1 cellular context compared by ENCODE assay signal in genomic region chr20:49544535-49544934, GRCh38.
TF ChIP-seq lines count a peak whose summit lies in the region.

No MANE protein-coding gene starts in this region.

TF ChIP-seq in K562, 482 proteins besides CTCF, POLR2A, EP300 and RAD21 (continued from another document):
- TF ChIP-seq, protein P1, sequence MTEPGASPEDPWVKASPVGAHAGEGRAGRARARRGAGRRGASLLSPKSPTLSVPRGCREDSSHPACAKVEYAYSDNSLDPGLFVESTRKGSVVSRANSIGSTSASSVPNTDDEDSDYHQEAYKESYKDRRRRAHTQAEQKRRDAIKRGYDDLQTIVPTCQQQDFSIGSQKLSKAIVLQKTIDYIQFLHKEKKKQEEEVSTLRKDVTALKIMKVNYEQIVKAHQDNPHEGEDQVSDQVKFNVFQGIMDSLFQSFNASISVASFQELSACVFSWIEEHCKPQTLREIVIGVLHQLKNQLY (CRISPR knock-in tag; conservative IDR thresholded peaks at IDR 0.05), result no peak
- TF ChIP-seq MBD2 (IDR thresholded peaks at IDR 0.05; ENCODE audit: borderline replicate concordance, low read depth) (no peak), RBM25 (IDR thresholded peaks at IDR 0.05; ENCODE audit: low read depth, low read length, severe bottlenecking) (peak; percentile 53), SREBF2 (CRISPR knock-in tag; IDR thresholded peaks at IDR 0.05) (no peak), BCOR (IDR thresholded peaks at IDR 0.05) (peak; percentile 30; the same call in 1 of the 2 replicates), ADNP (tag; IDR thresholded peaks at IDR 0.05) (peak; percentile 40; the same call in 1 of the 2 replicates), SMC3 (conservative IDR thresholded peaks at IDR 0.05; ENCODE audit: insufficient read depth, low read depth, low read length) (no peak), SMARCA5 (IDR thresholded peaks at IDR 0.05) (no peak), SOX6 (IDR thresholded peaks at IDR 0.05) (no peak), TFAM (CRISPR knock-in tag; conservative IDR thresholded peaks at IDR 0.05) (no peak)
- TF ChIP-seq, protein P2, sequence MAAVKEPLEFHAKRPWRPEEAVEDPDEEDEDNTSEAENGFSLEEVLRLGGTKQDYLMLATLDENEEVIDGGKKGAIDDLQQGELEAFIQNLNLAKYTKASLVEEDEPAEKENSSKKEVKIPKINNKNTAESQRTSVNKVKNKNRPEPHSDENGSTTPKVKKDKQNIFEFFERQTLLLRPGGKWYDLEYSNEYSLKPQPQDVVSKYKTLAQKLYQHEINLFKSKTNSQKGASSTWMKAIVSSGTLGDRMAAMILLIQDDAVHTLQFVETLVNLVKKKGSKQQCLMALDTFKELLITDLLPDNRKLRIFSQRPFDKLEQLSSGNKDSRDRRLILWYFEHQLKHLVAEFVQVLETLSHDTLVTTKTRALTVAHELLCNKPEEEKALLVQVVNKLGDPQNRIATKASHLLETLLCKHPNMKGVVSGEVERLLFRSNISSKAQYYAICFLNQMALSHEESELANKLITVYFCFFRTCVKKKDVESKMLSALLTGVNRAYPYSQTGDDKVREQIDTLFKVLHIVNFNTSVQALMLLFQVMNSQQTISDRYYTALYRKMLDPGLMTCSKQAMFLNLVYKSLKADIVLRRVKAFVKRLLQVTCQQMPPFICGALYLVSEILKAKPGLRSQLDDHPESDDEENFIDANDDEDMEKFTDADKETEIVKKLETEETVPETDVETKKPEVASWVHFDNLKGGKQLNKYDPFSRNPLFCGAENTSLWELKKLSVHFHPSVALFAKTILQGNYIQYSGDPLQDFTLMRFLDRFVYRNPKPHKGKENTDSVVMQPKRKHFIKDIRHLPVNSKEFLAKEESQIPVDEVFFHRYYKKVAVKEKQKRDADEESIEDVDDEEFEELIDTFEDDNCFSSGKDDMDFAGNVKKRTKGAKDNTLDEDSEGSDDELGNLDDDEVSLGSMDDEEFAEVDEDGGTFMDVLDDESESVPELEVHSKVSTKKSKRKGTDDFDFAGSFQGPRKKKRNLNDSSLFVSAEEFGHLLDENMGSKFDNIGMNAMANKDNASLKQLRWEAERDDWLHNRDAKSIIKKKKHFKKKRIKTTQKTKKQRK (IDR thresholded peaks at IDR 0.05; ENCODE audit: borderline replicate concordance, low read depth, low read length), result no peak
